In the genomic region with DNA sequence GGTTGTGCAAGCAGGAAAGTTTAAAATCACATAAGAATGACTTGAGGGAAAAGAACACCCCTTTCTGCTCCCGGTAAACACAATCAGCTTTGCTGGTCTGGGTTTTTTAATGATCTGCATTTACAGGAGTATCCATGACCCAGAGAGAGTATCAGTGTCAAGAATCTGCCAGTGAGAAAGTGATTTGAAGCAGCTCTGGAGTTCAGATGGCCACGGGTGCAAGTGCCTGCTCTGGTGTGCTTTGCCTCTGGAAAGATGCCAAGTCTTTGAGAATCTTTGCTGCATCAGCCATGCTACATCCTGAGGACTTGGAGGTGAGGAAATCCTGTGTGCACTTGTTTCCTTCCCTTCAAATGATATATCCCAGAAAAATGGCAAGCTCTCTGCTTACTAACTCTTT, we compare ENCODE assay signal across 11 cellular contexts. TPM values are rescaled to one million over a fixed set of nuclear protein-coding genes. Genes with fewer than 3 reads are reported as not detected.
DNase-seq lines count a peak whose midpoint lies in the region; ATAC-seq and TF ChIP-seq lines count a peak whose summit lies in the region.
"Had no signal": no experiment of that assay in that cellular context is flagged by ENCODE, and none has a peak within 500 bp of the region (broad histone marks: within the 10 kb centered on the region; RNA-seq: fewer than 3 reads in every experiment).

No MANE protein-coding gene starts in this region.

- H3K27ac ChIP-seq in heart left ventricle (peak overlapping the region in 10 of 12 donors; percentile 10 to 71 (median 52)), upper lobe of right lung (peak overlapping the region; percentile 24)
- H3K27ac ChIP-seq: epithelial cell of prostate had no signal

- intact Hi-C loops in Right ventricle myocardium inferior (cut with DNase I), result no loop called here
- intact Hi-C loops in cardiac septum (cut with DNase I), result no loop called here
- intact Hi-C loops in heart left ventricle (cut with DNase I), result no loop called here
- intact Hi-C loops in upper lobe of right lung (cut with DNase I), result no loop called here

- peaks cover 3% of the 10 kb centered on the region for H3K36me3 Mint-ChIP-seq in T-helper 1 cell treated with Interleukin-12 subunit alpha and Interleukin-12 subunit beta and Interleukin-4 antibody, amounts not matched to agents 30 μg/mL and 1 μg/mL, for 36 hours (ENCODE audit: low read depth)

- peak overlapping the region; percentile 49 for H3K27ac Mint-ChIP-seq in T-helper 1 cell treated with Interleukin-12 subunit alpha and Interleukin-12 subunit beta and Interleukin-4 antibody, amounts not matched to agents 30 μg/mL and 1 μg/mL, for 36 hours

- ATAC-seq in Right ventricle myocardium inferior (peak; percentile 50), heart left ventricle (peak in 3 of 4 donors; percentile 55 to 72 (median 64)), upper lobe of right lung (no peak), GM21526 (IDR thresholded peaks at IDR 0.05; ENCODE audit: low FRiP score, unreplicated experiment) (no peak), HG02798 (IDR thresholded peaks at IDR 0.05; ENCODE audit: poor library complexity, unreplicated experiment) (no peak)
- ATAC-seq: Panc1 had no signal

- WGBS in heart left ventricle, 4 donors, result 24 to 39% (median 28%) methylated on average over 2 of the region's 2 CpGs

- H3K4me1 Mint-ChIP-seq in T-helper 1 cell treated with Interleukin-12 subunit alpha and Interleukin-12 subunit beta and Interleukin-4 antibody, amounts not matched to agents 30 μg/mL and 1 μg/mL, for 36 hours (ENCODE audit: low read depth), result peaks cover 15% of the 10 kb centered on the region

- H3K9me3 Mint-ChIP-seq in T-helper 1 cell treated with Interleukin-12 subunit alpha and Interleukin-12 subunit beta and Interleukin-4 antibody, amounts not matched to agents 30 μg/mL and 1 μg/mL, for 36 hours, result peaks cover 5% of the 10 kb centered on the region

- no peak for DNase-seq in Right ventricle myocardium inferior (ENCODE audit: missing footprints)
- no peak for DNase-seq in cardiac septum (ENCODE audit: low spot score)
- no peak for DNase-seq in heart left ventricle
- DNase-seq in upper lobe of right lung, result no peak
- DNase-seq in occipital lobe (lab: John Stamatoyannopoulos, UW), result no peak
- DNase-seq: trophoblast cell had no signal

- H3K36me3 ChIP-seq in heart left ventricle (no peaks in the 10 kb centered on the region), upper lobe of right lung (no peaks in the 10 kb centered on the region)

- peaks cover 12% of the 10 kb centered on the region for H3K27me3 Mint-ChIP-seq in T-helper 1 cell treated with Interleukin-12 subunit alpha and Interleukin-12 subunit beta and Interleukin-4 antibody, amounts not matched to agents 30 μg/mL and 1 μg/mL, for 36 hours (ENCODE audit: low read depth)

- H3K4me3 ChIP-seq in heart left ventricle (peak overlapping the region in 3 of 12 donors; percentile 3 to 5 (median 5)), upper lobe of right lung (no peak overlapping the region)

- H3K27me3 ChIP-seq in heart left ventricle (no peaks in the 10 kb centered on the region), upper lobe of right lung (no peaks in the 10 kb centered on the region)

- TF ChIP-seq POLR2A in heart left ventricle (IDR thresholded peaks at IDR 0.05), result no peak

- H3K9me3 ChIP-seq in heart left ventricle (no peaks in the 10 kb centered on the region), upper lobe of right lung (no peaks in the 10 kb centered on the region)

- H3K4me3 Mint-ChIP-seq in T-helper 1 cell treated with Interleukin-12 subunit alpha and Interleukin-12 subunit beta and Interleukin-4 antibody, amounts not matched to agents 30 μg/mL and 1 μg/mL, for 36 hours, result peak overlapping the region; percentile 15

- TF ChIP-seq CTCF in heart left ventricle (IDR thresholded peaks at IDR 0.05), result no peak
- no peak for TF ChIP-seq CTCF in upper lobe of right lung (IDR thresholded peaks at IDR 0.05)

- H3K4me1 ChIP-seq in heart left ventricle (peaks cover 0 to 23% (median 11%) of the 10 kb centered on the region in 12 donors), upper lobe of right lung (peaks cover 22% of the 10 kb centered on the region)

RNA-seq across cellular contexts. Expression of gene MYSM1, which starts 18.6 kb away (rescaled TPM):
- total RNA-seq in Right ventricle myocardium inferior (19.8 TPM), cardiac septum (29.0 TPM), heart left ventricle (10 to 100 TPM in 7 of 9 donors, 1 to 10 TPM in 2; 6.0 to 21.6 (median 16.7) TPM), upper lobe of right lung (40.2 TPM), occipital lobe (53.7 TPM)
- polyA plus RNA-seq in heart left ventricle, result 10 to 100 TPM in 1 of 2 donors, 1 to 10 TPM in 1; 6.1 to 10.5 TPM

Comparison
In these comparisons a context has a peak if more than half of its experiments do, and no peak if none do; other contexts are left out.
1. ATAC-seq: peak in Right ventricle myocardium inferior (single experiment) and heart left ventricle (3 of 4); none in upper lobe of right lung (single experiment), GM21526 (single experiment) and HG02798 (single experiment).